8 cellular contexts compared by ENCODE assay signal in the genomic region with DNA sequence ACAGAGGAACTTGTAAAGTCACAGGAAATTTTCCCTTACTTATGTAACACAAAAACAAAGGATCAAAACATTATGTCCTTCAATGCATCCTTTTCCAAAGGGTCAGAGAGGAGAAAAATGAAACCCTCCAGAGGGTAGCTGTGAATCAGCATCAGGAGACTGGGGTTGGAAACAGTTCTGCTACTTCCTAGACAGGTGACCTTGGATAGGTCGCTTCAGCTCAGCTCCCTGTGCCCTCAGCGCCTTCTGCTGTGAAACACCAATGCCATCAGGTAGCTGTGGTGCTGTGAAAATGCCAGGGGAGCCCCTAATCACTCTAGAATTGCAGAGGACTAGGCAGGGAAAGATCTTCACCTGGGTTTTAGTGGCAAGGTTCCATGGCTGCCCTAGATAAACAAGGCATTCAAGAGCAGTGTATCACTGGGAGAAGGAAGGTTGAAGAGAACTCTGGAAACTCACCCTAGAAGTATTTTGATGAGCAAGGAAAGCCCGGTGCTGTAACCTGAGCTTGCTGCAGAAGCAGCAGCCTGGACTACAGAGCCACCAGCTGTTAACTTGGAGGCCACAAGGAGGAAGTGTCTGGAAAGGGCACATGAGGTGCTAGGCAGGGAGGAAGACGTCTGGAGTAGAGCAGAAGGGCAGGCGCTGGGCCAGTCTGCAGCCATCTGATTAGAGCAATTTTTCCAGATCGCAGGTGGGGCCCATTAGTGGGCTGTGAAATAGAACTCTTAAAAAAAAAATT.
DNase-seq lines count a peak whose midpoint lies in the region; TF ChIP-seq lines count a peak whose summit lies in the region.

No MANE protein-coding gene starts in this region.

- H3K4me3 ChIP-seq in MM.1S (ENCODE audit: low read length): no peak overlapping the region

- peak overlapping the region; percentile 52 to 88 (median 79) for H3K27ac Mint-ChIP-seq in CD14-positive monocyte

- TF ChIP-seq CTCF in CD14-positive monocyte (IDR thresholded peaks at IDR 0.05) (peak; percentile 32), MM.1S (IDR thresholded peaks at IDR 0.05; ENCODE audit: low read length) (no peak)

- no peak overlapping the region for H3K4me2 ChIP-seq in MM.1S (ENCODE audit: low read depth, low read length)

- H3K4me3 Mint-ChIP-seq in CD14-positive monocyte: peak overlapping the region in 1 of 2 donors; percentile 56

- H3K27ac ChIP-seq in MM.1S (ENCODE audit: low read length): peak overlapping the region; percentile 41; the same call in 1 of the 2 replicates
- H3K27ac ChIP-seq in temporal lobe (ENCODE audit: low read depth, low read length): peak overlapping the region; percentile 58

- peaks cover 81 to 88% of the 10 kb centered on the region in 2 donors for H3K36me3 Mint-ChIP-seq in CD14-positive monocyte

- no peaks in the 10 kb centered on the region for H4K20me1 ChIP-seq in MM.1S (ENCODE audit: insufficient read depth, low read length)

- no peaks in the 10 kb centered on the region for H3K9me2 ChIP-seq in MM.1S (replicated peaks; ENCODE audit: insufficient read depth, low read length)

- no peak overlapping the region for H2AFZ ChIP-seq in MM.1S (ENCODE audit: low read length)

- H3K4me1 Mint-ChIP-seq in CD14-positive monocyte: peaks cover 19% of the 10 kb centered on the region

- no peak overlapping the region for H3K9ac ChIP-seq in MM.1S (ENCODE audit: low read length)

- 0 out of 2 replicates have a peak, but pooled peaks cover 4% of the 10 kb centered on the region for H3K36me3 ChIP-seq in MM.1S (replicated peaks; ENCODE audit: insufficient read depth, low read length)

- peaks cover 35% of the 10 kb centered on the region for H3K79me2 ChIP-seq in MM.1S (ENCODE audit: low read length)

- peaks cover 0 to 1% (median 0%) of the 10 kb centered on the region in 3 donors for H3K27me3 Mint-ChIP-seq in CD14-positive monocyte (ENCODE audit: low read depth in 3 of 3)

- H3K9me3 Mint-ChIP-seq in CD14-positive monocyte: no peaks in the 10 kb centered on the region

- H3F3A ChIP-seq in MM.1S (ENCODE audit: insufficient read depth, low read length): peaks cover 40% of the 10 kb centered on the region

- intact Hi-C loops in CD14-positive monocyte (cut with micrococcal nuclease): no loop called here

- no peaks in the 10 kb centered on the region for H3K27me3 ChIP-seq in MM.1S (replicated peaks; ENCODE audit: insufficient read depth, low read length)

- DNase-seq in CD14-positive monocyte (ENCODE audit: low spot score) (peak; percentile 70), MM.1S (peak; percentile 32), amniotic stem cell (lab: John Stamatoyannopoulos, UW) (peak; percentile 84), iPS-NIHi11 (ENCODE audit: low spot score) (peak; percentile 78), occipital lobe (lab: John Stamatoyannopoulos, UW) (no peak)
- DNase-seq in activated CD4-positive, alpha-beta T cell treated with anti-CD3 and anti-CD28 coated beads for 4 hours: no peak
- DNase-seq in stimulated activated naive CD4-positive, alpha-beta T cell (lab: John Stamatoyannopoulos, UW): no peak

- H3K9me3 ChIP-seq in MM.1S (replicated peaks; ENCODE audit: insufficient read depth, low read length): no peaks in the 10 kb centered on the region

- peaks cover 51% of the 10 kb centered on the region for H3K4me1 ChIP-seq in MM.1S (ENCODE audit: low read length)

Comparison
In these comparisons a context has a peak if more than half of its experiments do, and no peak if none do; other contexts are left out.
1. DNase-seq: peak in CD14-positive monocyte (single experiment), MM.1S (single experiment), amniotic stem cell (single experiment) and iPS-NIHi11 (single experiment); none in activated CD4-positive, alpha-beta T cell treated with anti-CD3 and anti-CD28 coated beads for 4 hours (0 of 2), stimulated activated naive CD4-positive, alpha-beta T cell (0 of 6) and occipital lobe (single experiment).